ENCODE assay signal across 8 cellular contexts in the genomic region with DNA sequence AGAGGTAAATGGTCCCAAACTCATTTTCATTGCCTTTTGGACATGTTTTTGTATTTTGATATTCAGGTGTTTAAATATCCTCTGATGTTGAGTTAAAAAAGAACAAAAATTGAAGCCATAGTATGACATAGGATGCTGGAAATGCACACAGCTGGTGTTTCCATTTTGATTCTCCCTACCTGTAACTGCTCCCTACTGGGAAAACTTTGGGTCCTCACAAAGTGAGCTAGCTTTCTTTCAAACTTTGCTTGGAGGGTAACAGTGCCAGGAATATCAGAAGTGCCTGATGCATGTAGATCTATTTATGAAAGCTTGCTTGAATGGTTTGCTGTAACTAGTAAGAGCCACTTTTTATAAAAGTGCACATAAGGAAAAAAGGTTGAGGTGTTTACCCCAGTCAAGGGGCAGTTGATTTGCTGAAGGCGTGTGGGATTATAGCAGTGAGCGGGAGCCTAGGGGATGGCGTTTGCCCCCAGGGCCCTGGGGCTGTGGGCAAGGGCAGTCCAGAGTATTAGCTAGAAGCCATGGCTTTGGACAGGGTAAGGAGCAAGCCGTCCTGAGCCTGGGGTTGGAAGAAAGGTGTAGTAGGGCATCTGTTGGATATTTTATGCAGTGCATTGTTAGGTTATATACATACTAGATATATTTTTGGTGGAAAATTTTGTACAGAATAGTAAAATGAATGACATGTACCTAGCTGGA. TPM values are rescaled to one million over a fixed set of nuclear protein-coding genes. Genes with fewer than 3 reads are reported as not detected.
A peak's percentile ranks its signal among the peaks of the same experiment; 100 is the strongest.
DNase-seq lines count a peak whose midpoint lies in the region; ATAC-seq and TF ChIP-seq lines count a peak whose summit lies in the region.
"Had no signal": no experiment of that assay in that cellular context is flagged by ENCODE, and none has a peak within 500 bp of the region (broad histone marks: within the 10 kb centered on the region; RNA-seq: fewer than 3 reads in every experiment).

No MANE protein-coding gene starts in this region.

- H3K9ac ChIP-seq in mammary epithelial cell (ENCODE audit: insufficient read depth, low read length): no peak overlapping the region

- ATAC-seq in HG03139 (IDR thresholded peaks at IDR 0.05; ENCODE audit: unreplicated experiment) (no peak), HG02642 (IDR thresholded peaks at IDR 0.05; ENCODE audit: poor library complexity, unreplicated experiment) (no peak)

- H2AFZ ChIP-seq in mammary epithelial cell (ENCODE audit: low read depth, low read length) (no peak overlapping the region), osteoblast (ENCODE audit: low read length) (no peak overlapping the region)

- H3K27me3 ChIP-seq in GM06990 (replicated peaks; ENCODE audit: control insufficient read depth, insufficient read depth, low read length) (no peaks in the 10 kb centered on the region), MG63 (no peaks in the 10 kb centered on the region), mammary epithelial cell (ENCODE audit: insufficient read depth, low read length) (no peaks in the 10 kb centered on the region), osteoblast (ENCODE audit: insufficient read depth, low read length) (no peaks in the 10 kb centered on the region), tibial nerve (no peaks in the 10 kb centered on the region)

- DNase-seq in GM06990 (ENCODE audit: extremely low read depth, insufficient read length) (no peak), MG63 (no peak), mammary epithelial cell (no peak), osteoblast (ENCODE audit: insufficient read length, low spot score, missing footprints) (peak; percentile 39), tibial nerve (ENCODE audit: low spot score in 2 of 2) (no peak)
- DNase-seq: IMR-90 had no signal

- H4K20me1 ChIP-seq in mammary epithelial cell (ENCODE audit: insufficient read depth, low read length): peaks cover 47% of the 10 kb centered on the region
- peaks cover 89% of the 10 kb centered on the region for H4K20me1 ChIP-seq in osteoblast (ENCODE audit: insufficient read depth, low read length)

- CTCF ChIA-PET in mammary epithelial cell (lab: Charles Lee; ENCODE audit: low non-redundant PET): no interaction called here

- TF ChIP-seq POLR2A in tibial nerve (IDR thresholded peaks at IDR 0.05): no peak

- H3K36me3 ChIP-seq in GM06990 (ENCODE audit: control insufficient read depth, insufficient read depth, low read length) (peaks cover 36% of the 10 kb centered on the region), MG63 (peaks cover 91% of the 10 kb centered on the region), mammary epithelial cell (ENCODE audit: insufficient read depth, low read length) (peaks cover 48% of the 10 kb centered on the region), osteoblast (ENCODE audit: insufficient read depth, low read length) (peaks cover 75% of the 10 kb centered on the region), tibial nerve (peaks cover 2 to 75% (median 50%) of the 10 kb centered on the region in 3 donors)

- intact Hi-C loops in mammary epithelial cell (cut with micrococcal nuclease): loop anchor here (5.0 kb wide), 1 partner anchor 33 kb away; a partner anchor contains a TSS

- H3K4me2 ChIP-seq in mammary epithelial cell (ENCODE audit: insufficient read depth, low read depth, low read length) (peak overlapping the region; percentile 34), osteoblast (ENCODE audit: insufficient read depth, low read length) (peak overlapping the region; percentile 100)

- TF ChIP-seq CTCF in GM06990 (IDR thresholded peaks at IDR 0.05; ENCODE audit: insufficient read depth, low read length, poor library complexity, severe bottlenecking) (no peak), mammary epithelial cell (conservative IDR thresholded peaks at IDR 0.05 in 1 of 2, IDR thresholded peaks at IDR 0.05 in 1 of 2; ENCODE audit: extremely low read depth in 1 of 2, insufficient read depth in 1 of 2, low read depth in 1 of 2, low read length in 2 of 2) (no peak), osteoblast (IDR thresholded peaks at IDR 0.05; ENCODE audit: extremely low read depth, low read depth, low read length) (no peak), tibial nerve (IDR thresholded peaks at IDR 0.05) (no peak)

- no peaks in the 10 kb centered on the region for H3K9me3 ChIP-seq in MG63
- no peaks in the 10 kb centered on the region for H3K9me3 ChIP-seq in mammary epithelial cell (replicated peaks; ENCODE audit: insufficient read depth, low read length)
- H3K9me3 ChIP-seq in osteoblast (ENCODE audit: low read depth, low read length): no peaks in the 10 kb centered on the region
- H3K9me3 ChIP-seq in tibial nerve: no peaks in the 10 kb centered on the region

- TF ChIP-seq EP300 in tibial nerve (IDR thresholded peaks at IDR 0.05): no peak

- peaks cover 53% of the 10 kb centered on the region for H3K4me1 ChIP-seq in mammary epithelial cell (ENCODE audit: insufficient read depth, low read length)
- peaks cover 76% of the 10 kb centered on the region for H3K4me1 ChIP-seq in osteoblast (ENCODE audit: insufficient read depth, low read length)
- H3K4me1 ChIP-seq in tibial nerve: peaks cover 0 to 91% (median 55%) of the 10 kb centered on the region in 4 donors

- H3K27ac ChIP-seq in mammary epithelial cell (ENCODE audit: insufficient read depth, low read depth, low read length) (no peak overlapping the region), osteoblast (ENCODE audit: low read depth, low read length) (no peak overlapping the region), tibial nerve (peak overlapping the region in 1 of 4 donors; percentile 2)

- in situ Hi-C loops in mammary epithelial cell (cut with MboI; ENCODE audit: low sequenced_read_pairs in 2 of 2): loop anchor here in 1 of 2 donors (25.0 kb wide), 1 partner anchor 232 kb away; a partner anchor contains a TSS

- H3K4me3 ChIP-seq in GM06990 (replicated peaks; ENCODE audit: low read depth, low read length): peak overlapping the region; percentile 51
- peak overlapping the region; percentile 82; the same call in 1 of the 2 replicates for H3K4me3 ChIP-seq in MG63
- peak overlapping the region in 1 of 3 experiments; percentile 1 for H3K4me3 ChIP-seq in mammary epithelial cell (replicated peaks in 1 of 3; ENCODE audit: insufficient read depth in 1 of 3, low read depth in 2 of 3, low read length in 3 of 3)
- H3K4me3 ChIP-seq in osteoblast (ENCODE audit: insufficient read depth, low read length): no peak overlapping the region
- H3K4me3 ChIP-seq in tibial nerve: no peak overlapping the region

- H3K79me2 ChIP-seq in mammary epithelial cell (ENCODE audit: insufficient read depth, low read length) (peaks cover 92% of the 10 kb centered on the region), osteoblast (ENCODE audit: insufficient read depth, low read length) (peaks cover 80% of the 10 kb centered on the region)

- dilution Hi-C loops in mammary epithelial cell (cut with HindIII; ENCODE audit: low sequenced_read_pairs): loop anchor here (5.0 kb wide), 1 partner anchor 48 kb away; a partner anchor contains a TSS

- no TSS peak for BruUV-seq in mammary epithelial cell (replicated peaks; lab: Mats Ljungman, UMichigan)

- WGBS in mammary epithelial cell (ENCODE audit: low coverage, missing lambda C conversion rate): 91% methylated on average over 4 of the region's 4 CpGs
- WGBS in tibial nerve, 2 donors: 70 to 89% methylated on average over 4 of the region's 4 CpGs

RNA-seq across cellular contexts. Expression of a gene that starts 4.3 kb away (rescaled TPM):
- 3,013 and 3,637 TPM in 2 replicates for total RNA-seq in MG63 (2014; rRNA removed; shearing (Covaris generic); ENCODE audit: low replicate concordance)
- total RNA-seq in mammary epithelial cell: 1,000 to 10,000 TPM; 1,098 to 1,139 TPM
- polyA plus RNA-seq in mammary epithelial cell: 2,376 TPM
- polyA minus RNA-seq in mammary epithelial cell: 1,031 TPM
- total RNA-seq in osteoblast: 1,229 and 1,336 TPM in 2 replicates
- total RNA-seq in tibial nerve: 1,000 to 10,000 TPM; 1,361 to 2,045 (median 1,633) TPM

RNA-seq across cellular contexts. Expression of a gene that starts 13.8 kb away (rescaled TPM):
- 68.7 and 103 TPM in 2 replicates for total RNA-seq in MG63 (2014; rRNA removed; shearing (Covaris generic); ENCODE audit: low replicate concordance)
- total RNA-seq in mammary epithelial cell: 10 to 100 TPM; 65.3 to 94.0 TPM
- 82.0 TPM for polyA plus RNA-seq in mammary epithelial cell
- 26.7 TPM for polyA minus RNA-seq in mammary epithelial cell
- total RNA-seq in osteoblast: 73.1 and 76.3 TPM in 2 replicates
- total RNA-seq in tibial nerve: 10 to 100 TPM; 37.3 to 70.8 (median 49.6) TPM

RNA-seq across cellular contexts. Expression of a gene that starts 15.5 kb away (rescaled TPM):
- total RNA-seq in MG63 (2014; rRNA removed; shearing (Covaris generic); ENCODE audit: low replicate concordance): 15.7 and 43.2 TPM in 2 replicates
- 100 to 1,000 TPM in 1 of 2 donors, 10 to 100 TPM in 1; 43.5 to 140 TPM for total RNA-seq in mammary epithelial cell
- polyA plus RNA-seq in mammary epithelial cell: 70.4 TPM
- polyA minus RNA-seq in mammary epithelial cell: 70.9 TPM
- 26.1 and 30.1 TPM in 2 replicates for total RNA-seq in osteoblast
- 10 to 100 TPM; 45.0 to 94.5 (median 50.2) TPM for total RNA-seq in tibial nerve

RNA-seq across cellular contexts. Expression of a gene that starts 17.9 kb away (rescaled TPM):
- total RNA-seq in MG63 (2014; rRNA removed; shearing (Covaris generic); ENCODE audit: low replicate concordance): not detected in 2 replicates
- total RNA-seq in mammary epithelial cell: not detected
- polyA plus RNA-seq in mammary epithelial cell: not detected
- not detected for polyA minus RNA-seq in mammary epithelial cell
- total RNA-seq in osteoblast: not detected in 2 replicates
- total RNA-seq in tibial nerve: 10 to 100 TPM in 2 of 4 donors, 1 to 10 TPM in 2; 4.4 to 98.1 (median 16.5) TPM
- total RNA-seq: IMR-90 had no signal
- polyA plus RNA-seq: IMR-90 had no signal

RNA-seq across cellular contexts. Expression of a gene that starts 32.0 kb away (rescaled TPM):
- not detected in 2 replicates for total RNA-seq in MG63 (2014; rRNA removed; shearing (Covaris generic); ENCODE audit: low replicate concordance)
- total RNA-seq in mammary epithelial cell (10 to 100 TPM; 21.0 to 41.0 TPM), osteoblast (0.29 and 0.72 TPM in 2 replicates), tibial nerve (1 to 10 TPM in 2 of 4 donors, under 1 TPM in 1, not detected in 1; 0.22 to 8.8 (median 4.4) TPM)
- 5.3 TPM for polyA plus RNA-seq in mammary epithelial cell
- polyA minus RNA-seq in mammary epithelial cell: 2.2 TPM

Comparison
In these comparisons a context has a peak if more than half of its experiments do, and no peak if none do; other contexts are left out.
1. H3K4me3 ChIP-seq: peak in GM06990 (single experiment) and MG63 (single experiment); none in osteoblast (single experiment) and tibial nerve (0 of 4).